ENCODE assay signal across 1 cellular context in genomic region chr1:85024736-85025135, GRCh38.
TF ChIP-seq lines count a peak whose summit lies in the region.

No MANE protein-coding gene starts in this region.

TF ChIP-seq in GM23338, 12 proteins besides CTCF, POLR2A, EP300 and RAD21 (continued from another document):
- TF ChIP-seq, protein P1, sequence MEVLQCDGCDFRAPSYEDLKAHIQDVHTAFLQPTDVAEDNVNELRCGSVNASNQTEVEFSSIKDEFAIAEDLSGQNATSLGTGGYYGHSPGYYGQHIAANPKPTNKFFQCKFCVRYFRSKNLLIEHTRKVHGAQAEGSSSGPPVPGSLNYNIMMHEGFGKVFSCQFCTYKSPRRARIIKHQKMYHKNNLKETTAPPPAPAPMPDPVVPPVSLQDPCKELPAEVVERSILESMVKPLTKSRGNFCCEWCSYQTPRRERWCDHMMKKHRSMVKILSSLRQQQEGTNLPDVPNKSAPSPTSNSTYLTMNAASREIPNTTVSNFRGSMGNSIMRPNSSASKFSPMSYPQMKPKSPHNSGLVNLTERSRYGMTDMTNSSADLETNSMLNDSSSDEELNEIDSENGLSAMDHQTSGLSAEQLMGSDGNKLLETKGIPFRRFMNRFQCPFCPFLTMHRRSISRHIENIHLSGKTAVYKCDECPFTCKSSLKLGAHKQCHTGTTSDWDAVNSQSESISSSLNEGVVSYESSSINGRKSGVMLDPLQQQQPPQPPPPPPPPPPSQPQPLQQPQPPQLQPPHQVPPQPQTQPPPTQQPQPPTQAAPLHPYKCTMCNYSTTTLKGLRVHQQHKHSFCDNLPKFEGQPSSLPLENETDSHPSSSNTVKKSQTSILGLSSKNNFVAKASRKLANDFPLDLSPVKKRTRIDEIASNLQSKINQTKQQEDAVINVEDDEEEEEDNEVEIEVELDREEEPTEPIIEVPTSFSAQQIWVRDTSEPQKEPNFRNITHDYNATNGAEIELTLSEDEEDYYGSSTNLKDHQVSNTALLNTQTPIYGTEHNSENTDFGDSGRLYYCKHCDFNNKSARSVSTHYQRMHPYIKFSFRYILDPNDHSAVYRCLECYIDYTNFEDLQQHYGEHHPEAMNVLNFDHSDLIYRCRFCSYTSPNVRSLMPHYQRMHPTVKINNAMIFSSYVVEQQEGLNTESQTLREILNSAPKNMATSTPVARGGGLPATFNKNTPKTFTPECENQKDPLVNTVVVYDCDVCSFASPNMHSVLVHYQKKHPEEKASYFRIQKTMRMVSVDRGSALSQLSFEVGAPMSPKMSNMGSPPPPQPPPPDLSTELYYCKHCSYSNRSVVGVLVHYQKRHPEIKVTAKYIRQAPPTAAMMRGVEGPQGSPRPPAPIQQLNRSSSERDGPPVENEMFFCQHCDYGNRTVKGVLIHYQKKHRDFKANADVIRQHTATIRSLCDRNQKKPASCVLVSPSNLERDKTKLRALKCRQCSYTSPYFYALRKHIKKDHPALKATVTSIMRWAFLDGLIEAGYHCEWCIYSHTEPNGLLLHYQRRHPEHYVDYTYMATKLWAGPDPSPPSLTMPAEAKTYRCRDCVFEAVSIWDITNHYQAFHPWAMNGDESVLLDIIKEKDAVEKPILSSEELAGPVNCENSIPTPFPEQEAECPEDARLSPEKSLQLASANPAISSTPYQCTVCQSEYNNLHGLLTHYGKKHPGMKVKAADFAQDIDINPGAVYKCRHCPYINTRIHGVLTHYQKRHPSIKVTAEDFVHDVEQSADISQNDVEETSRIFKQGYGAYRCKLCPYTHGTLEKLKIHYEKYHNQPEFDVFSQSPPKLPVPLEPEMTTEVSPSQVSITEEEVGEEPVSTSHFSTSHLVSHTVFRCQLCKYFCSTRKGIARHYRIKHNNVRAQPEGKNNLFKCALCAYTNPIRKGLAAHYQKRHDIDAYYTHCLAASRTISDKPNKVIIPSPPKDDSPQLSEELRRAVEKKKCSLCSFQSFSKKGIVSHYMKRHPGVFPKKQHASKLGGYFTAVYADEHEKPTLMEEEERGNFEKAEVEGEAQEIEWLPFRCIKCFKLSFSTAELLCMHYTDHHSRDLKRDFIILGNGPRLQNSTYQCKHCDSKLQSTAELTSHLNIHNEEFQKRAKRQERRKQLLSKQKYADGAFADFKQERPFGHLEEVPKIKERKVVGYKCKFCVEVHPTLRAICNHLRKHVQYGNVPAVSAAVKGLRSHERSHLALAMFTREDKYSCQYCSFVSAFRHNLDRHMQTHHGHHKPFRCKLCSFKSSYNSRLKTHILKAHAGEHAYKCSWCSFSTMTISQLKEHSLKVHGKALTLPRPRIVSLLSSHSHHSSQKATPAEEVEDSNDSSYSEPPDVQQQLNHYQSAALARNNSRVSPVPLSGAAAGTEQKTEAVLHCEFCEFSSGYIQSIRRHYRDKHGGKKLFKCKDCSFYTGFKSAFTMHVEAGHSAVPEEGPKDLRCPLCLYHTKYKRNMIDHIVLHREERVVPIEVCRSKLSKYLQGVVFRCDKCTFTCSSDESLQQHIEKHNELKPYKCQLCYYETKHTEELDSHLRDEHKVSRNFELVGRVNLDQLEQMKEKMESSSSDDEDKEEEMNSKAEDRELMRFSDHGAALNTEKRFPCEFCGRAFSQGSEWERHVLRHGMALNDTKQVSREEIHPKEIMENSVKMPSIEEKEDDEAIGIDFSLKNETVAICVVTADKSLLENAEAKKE (CRISPR knock-in tag; IDR thresholded peaks at IDR 0.05), result no peak
TF ChIP-seq in GM23338: peak in this region for 0.
